ENCODE assay signal across 1 cellular context in genomic region chr10:78025685-78026364, GRCh38.
TF ChIP-seq lines count a peak whose summit lies in the region.

No MANE protein-coding gene starts in this region.

TF ChIP-seq in HCT116, 20 proteins besides CTCF, POLR2A, EP300 and RAD21 (continued from another document):
- TF ChIP-seq CEBPB (IDR thresholded peaks at IDR 0.05; ENCODE audit: low read depth), result no peak
